ENCODE assay signal across 1 cellular context in genomic region chr2:69177785-69178636, GRCh38.
A peak's percentile ranks its signal among the peaks of the same experiment; 100 is the strongest.
TF ChIP-seq lines count a peak whose summit lies in the region.

No MANE protein-coding gene starts in this region.

TF ChIP-seq in WTC11, 78 proteins besides CTCF, POLR2A, EP300 and RAD21 (continued from another document):
- TF ChIP-seq ZNF232 (CRISPR knock-in tag; IDR thresholded peaks at IDR 0.05) (no peak), ZNF396 (CRISPR knock-in tag; IDR thresholded peaks at IDR 0.05; ENCODE audit: borderline replicate concordance) (no peak), SP1 (CRISPR knock-in tag; conservative IDR thresholded peaks at IDR 0.05) (peak; percentile 89), TP53 (CRISPR knock-in tag; IDR thresholded peaks at IDR 0.05) (no peak), CREB1 (CRISPR knock-in tag; IDR thresholded peaks at IDR 0.05) (no peak), ESRRA (CRISPR knock-in tag; IDR thresholded peaks at IDR 0.05; ENCODE audit: borderline replicate concordance) (no peak), E2F1 (CRISPR knock-in tag; IDR thresholded peaks at IDR 0.05) (no peak), SOX15 (CRISPR knock-in tag; IDR thresholded peaks at IDR 0.05) (no peak), ZNF138 (CRISPR knock-in tag; conservative IDR thresholded peaks at IDR 0.05) (no peak), PRRX2 (CRISPR knock-in tag; IDR thresholded peaks at IDR 0.05) (no peak), NR1H2 (CRISPR knock-in tag; IDR thresholded peaks at IDR 0.05) (no peak), GABPB1 (CRISPR knock-in tag; IDR thresholded peaks at IDR 0.05) (peak; percentile 95), ZNF416 (CRISPR knock-in tag; IDR thresholded peaks at IDR 0.05) (no peak), USF1 (CRISPR knock-in tag; IDR thresholded peaks at IDR 0.05) (peak; percentile 27; the same call in 1 of the 2 replicates), E2F5 (CRISPR knock-in tag; IDR thresholded peaks at IDR 0.05) (0 out of 2 replicates have a peak, but pooled peaks have one; percentile 27), USF2 (CRISPR knock-in tag; IDR thresholded peaks at IDR 0.05) (peak; percentile 40; the same call in 1 of the 2 replicates), ZNF317 (CRISPR knock-in tag; IDR thresholded peaks at IDR 0.05; ENCODE audit: borderline replicate concordance, low read depth) (no peak), JAZF1 (CRISPR knock-in tag; IDR thresholded peaks at IDR 0.05) (no peak), ATF1 (CRISPR knock-in tag; IDR thresholded peaks at IDR 0.05) (no peak), E2F4 (CRISPR knock-in tag; IDR thresholded peaks at IDR 0.05; ENCODE audit: borderline replicate concordance, low read depth) (no peak), FOXP1 (CRISPR knock-in tag; IDR thresholded peaks at IDR 0.05; ENCODE audit: borderline replicate concordance) (peak; percentile 80; the same call in 1 of the 2 replicates), RORB (CRISPR knock-in tag; IDR thresholded peaks at IDR 0.05) (no peak), ZNF121 (CRISPR knock-in tag; IDR thresholded peaks at IDR 0.05) (peak; percentile 85), GRHL2 (CRISPR knock-in tag; IDR thresholded peaks at IDR 0.05; ENCODE audit: insufficient replicate concordance, severe bottlenecking) (no peak)
- TF ChIP-seq, protein P1, sequence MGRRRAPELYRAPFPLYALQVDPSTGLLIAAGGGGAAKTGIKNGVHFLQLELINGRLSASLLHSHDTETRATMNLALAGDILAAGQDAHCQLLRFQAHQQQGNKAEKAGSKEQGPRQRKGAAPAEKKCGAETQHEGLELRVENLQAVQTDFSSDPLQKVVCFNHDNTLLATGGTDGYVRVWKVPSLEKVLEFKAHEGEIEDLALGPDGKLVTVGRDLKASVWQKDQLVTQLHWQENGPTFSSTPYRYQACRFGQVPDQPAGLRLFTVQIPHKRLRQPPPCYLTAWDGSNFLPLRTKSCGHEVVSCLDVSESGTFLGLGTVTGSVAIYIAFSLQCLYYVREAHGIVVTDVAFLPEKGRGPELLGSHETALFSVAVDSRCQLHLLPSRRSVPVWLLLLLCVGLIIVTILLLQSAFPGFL (CRISPR knock-in tag; IDR thresholded peaks at IDR 0.05; ENCODE audit: borderline replicate concordance), result no peak
- TF ChIP-seq, protein P2, sequence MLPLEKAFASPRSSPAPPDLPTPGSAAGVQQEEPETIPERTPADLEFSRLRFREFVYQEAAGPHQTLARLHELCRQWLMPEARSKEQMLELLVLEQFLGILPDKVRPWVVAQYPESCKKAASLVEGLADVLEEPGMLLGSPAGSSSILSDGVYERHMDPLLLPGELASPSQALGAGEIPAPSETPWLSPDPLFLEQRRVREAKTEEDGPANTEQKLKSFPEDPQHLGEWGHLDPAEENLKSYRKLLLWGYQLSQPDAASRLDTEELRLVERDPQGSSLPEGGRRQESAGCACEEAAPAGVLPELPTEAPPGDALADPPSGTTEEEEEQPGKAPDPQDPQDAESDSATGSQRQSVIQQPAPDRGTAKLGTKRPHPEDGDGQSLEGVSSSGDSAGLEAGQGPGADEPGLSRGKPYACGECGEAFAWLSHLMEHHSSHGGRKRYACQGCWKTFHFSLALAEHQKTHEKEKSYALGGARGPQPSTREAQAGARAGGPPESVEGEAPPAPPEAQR (CRISPR knock-in tag; IDR thresholded peaks at IDR 0.05), result no peak
- TF ChIP-seq, protein P3, sequence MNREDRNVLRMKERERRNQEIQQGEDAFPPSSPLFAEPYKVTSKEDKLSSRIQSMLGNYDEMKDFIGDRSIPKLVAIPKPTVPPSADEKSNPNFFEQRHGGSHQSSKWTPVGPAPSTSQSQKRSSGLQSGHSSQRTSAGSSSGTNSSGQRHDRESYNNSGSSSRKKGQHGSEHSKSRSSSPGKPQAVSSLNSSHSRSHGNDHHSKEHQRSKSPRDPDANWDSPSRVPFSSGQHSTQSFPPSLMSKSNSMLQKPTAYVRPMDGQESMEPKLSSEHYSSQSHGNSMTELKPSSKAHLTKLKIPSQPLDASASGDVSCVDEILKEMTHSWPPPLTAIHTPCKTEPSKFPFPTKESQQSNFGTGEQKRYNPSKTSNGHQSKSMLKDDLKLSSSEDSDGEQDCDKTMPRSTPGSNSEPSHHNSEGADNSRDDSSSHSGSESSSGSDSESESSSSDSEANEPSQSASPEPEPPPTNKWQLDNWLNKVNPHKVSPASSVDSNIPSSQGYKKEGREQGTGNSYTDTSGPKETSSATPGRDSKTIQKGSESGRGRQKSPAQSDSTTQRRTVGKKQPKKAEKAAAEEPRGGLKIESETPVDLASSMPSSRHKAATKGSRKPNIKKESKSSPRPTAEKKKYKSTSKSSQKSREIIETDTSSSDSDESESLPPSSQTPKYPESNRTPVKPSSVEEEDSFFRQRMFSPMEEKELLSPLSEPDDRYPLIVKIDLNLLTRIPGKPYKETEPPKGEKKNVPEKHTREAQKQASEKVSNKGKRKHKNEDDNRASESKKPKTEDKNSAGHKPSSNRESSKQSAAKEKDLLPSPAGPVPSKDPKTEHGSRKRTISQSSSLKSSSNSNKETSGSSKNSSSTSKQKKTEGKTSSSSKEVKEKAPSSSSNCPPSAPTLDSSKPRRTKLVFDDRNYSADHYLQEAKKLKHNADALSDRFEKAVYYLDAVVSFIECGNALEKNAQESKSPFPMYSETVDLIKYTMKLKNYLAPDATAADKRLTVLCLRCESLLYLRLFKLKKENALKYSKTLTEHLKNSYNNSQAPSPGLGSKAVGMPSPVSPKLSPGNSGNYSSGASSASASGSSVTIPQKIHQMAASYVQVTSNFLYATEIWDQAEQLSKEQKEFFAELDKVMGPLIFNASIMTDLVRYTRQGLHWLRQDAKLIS (CRISPR knock-in tag; IDR thresholded peaks at IDR 0.05; ENCODE audit: borderline replicate concordance), result no peak
- TF ChIP-seq, protein P4, sequence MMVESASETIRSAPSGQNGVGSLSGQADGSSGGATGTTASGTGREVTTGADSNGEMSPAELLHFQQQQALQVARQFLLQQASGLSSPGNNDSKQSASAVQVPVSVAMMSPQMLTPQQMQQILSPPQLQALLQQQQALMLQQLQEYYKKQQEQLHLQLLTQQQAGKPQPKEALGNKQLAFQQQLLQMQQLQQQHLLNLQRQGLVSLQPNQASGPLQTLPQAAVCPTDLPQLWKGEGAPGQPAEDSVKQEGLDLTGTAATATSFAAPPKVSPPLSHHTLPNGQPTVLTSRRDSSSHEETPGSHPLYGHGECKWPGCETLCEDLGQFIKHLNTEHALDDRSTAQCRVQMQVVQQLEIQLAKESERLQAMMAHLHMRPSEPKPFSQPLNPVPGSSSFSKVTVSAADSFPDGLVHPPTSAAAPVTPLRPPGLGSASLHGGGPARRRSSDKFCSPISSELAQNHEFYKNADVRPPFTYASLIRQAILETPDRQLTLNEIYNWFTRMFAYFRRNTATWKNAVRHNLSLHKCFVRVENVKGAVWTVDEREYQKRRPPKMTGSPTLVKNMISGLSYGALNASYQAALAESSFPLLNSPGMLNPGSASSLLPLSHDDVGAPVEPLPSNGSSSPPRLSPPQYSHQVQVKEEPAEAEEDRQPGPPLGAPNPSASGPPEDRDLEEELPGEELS (CRISPR knock-in tag; IDR thresholded peaks at IDR 0.05), result peak; percentile 27; the same call in 1 of the 2 replicates
